In the genomic region with DNA sequence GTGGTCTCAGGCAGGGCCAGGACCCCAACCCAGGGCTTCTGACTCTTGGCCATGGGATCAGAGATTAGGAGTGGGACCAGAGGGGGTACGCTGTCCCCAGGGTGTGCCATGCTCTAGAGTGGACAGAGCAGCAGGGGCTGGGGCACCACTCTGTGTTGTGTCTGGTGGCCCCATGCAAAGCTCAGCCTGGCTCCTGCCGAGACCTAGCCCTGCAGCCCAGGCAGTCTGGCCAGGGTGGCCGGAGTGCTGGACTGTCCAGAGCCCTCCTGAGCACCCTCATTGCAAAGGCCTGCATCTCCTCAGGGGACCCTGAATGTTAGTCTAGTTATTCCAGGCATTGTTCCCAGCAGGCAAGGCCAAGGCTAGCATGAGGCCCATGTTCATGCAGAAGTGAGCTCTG, we compare ENCODE assay signal across 27 cellular contexts.
A peak's percentile ranks its signal among the peaks of the same experiment; 100 is the strongest.
DNase-seq lines count a peak whose midpoint lies in the region; ATAC-seq and TF ChIP-seq lines count a peak whose summit lies in the region.
"Had no signal": no experiment of that assay in that cellular context is flagged by ENCODE, and none has a peak within 500 bp of the region (broad histone marks: within the 10 kb centered on the region; RNA-seq: fewer than 3 reads in every experiment).

No MANE protein-coding gene starts in this region.

- H3K36me3 ChIP-seq in adrenal gland (replicated peaks in 1 of 2) (peaks cover 0 to 53% of the 10 kb centered on the region in 2 donors), gastroesophageal sphincter (peaks cover 0 to 64% of the 10 kb centered on the region in 2 donors), lower lobe of right lung (peaks cover 55% of the 10 kb centered on the region), stomach smooth muscle (ENCODE audit: control insufficient read depth in 2 of 2, insufficient read depth in 2 of 2, low read length in 2 of 2) (peaks cover 40 to 52% of the 10 kb centered on the region in 2 donors)
- H3K36me3 ChIP-seq in CD4-positive, alpha-beta memory T cell (ENCODE audit: insufficient read depth, low read length) = no peaks in the 10 kb centered on the region

- no peak for ATAC-seq in gastroesophageal sphincter
- ATAC-seq in lower lobe of right lung = no peak
- no peak for ATAC-seq in GM18907 (IDR thresholded peaks at IDR 0.05; ENCODE audit: unreplicated experiment)
- ATAC-seq: foreskin keratinocyte, GM23338 had no signal

- intact Hi-C loops in adrenal gland (cut with DNase I) (no loop called here), lower lobe of right lung (cut with DNase I) (no loop called here)
- intact Hi-C loops in CD4-positive, alpha-beta memory T cell (cut with micrococcal nuclease) = no loop called here

- TF ChIP-seq POLR2A in adrenal gland (IDR thresholded peaks at IDR 0.05) (no peak), gastroesophageal sphincter (IDR thresholded peaks at IDR 0.05) (no peak)

- H3K36me3 Mint-ChIP-seq in CD4-positive, alpha-beta memory T cell = no peaks in the 10 kb centered on the region
- H3K36me3 Mint-ChIP-seq: CD4-positive, CD25-positive, alpha-beta regulatory T cell; natural killer cell had no signal

- H3K27ac ChIP-seq in adrenal gland = peak overlapping the region in 3 of 5 donors; percentile 9 to 91 (median 54)
- peak overlapping the region in 3 of 4 donors; percentile 90 to 93 (median 91) for H3K27ac ChIP-seq in gastroesophageal sphincter
- peak overlapping the region; percentile 81 for H3K27ac ChIP-seq in lower lobe of right lung
- peak overlapping the region; percentile 90 for H3K27ac ChIP-seq in stomach smooth muscle (ENCODE audit: low read length)
- no peak overlapping the region for H3K27ac ChIP-seq in CD4-positive, alpha-beta memory T cell (ENCODE audit: low read depth, low read length)
- H3K27ac ChIP-seq: brain microvascular endothelial cell, foreskin keratinocyte, hepatocyte, VCaP had no signal

- 66 to 100% (median 87%) methylated on average over 3 of the region's 3 CpGs for WGBS in adrenal gland, 4 donors
- WGBS in gastroesophageal sphincter (ENCODE audit: low coverage in 1 of 2), 2 donors = 20 to 47% methylated on average over 1 to 2 of the region's 3 CpGs

- CTCF ChIA-PET in CD4-positive, alpha-beta memory T cell (lab: Charles Lee; ENCODE audit: partially characterized antibody) = interaction anchor here (1.2 kb wide), 1 partner anchor 52 kb away, joined by 3 read pairs; no protein-coding TSS in a partner anchor

- POLR2A ChIA-PET in CD4-positive, alpha-beta memory T cell (lab: Charles Lee; ENCODE audit: partially characterized antibody) = no interaction called here

- H3K4me1 Mint-ChIP-seq in CD4-positive, alpha-beta memory T cell = no peaks in the 10 kb centered on the region
- H3K4me1 Mint-ChIP-seq: CD4-positive, CD25-positive, alpha-beta regulatory T cell; natural killer cell had no signal

- no peak overlapping the region for H3K27ac Mint-ChIP-seq in CD4-positive, alpha-beta memory T cell
- H3K27ac Mint-ChIP-seq: CD4-positive, CD25-positive, alpha-beta regulatory T cell; GM23338; natural killer cell had no signal

- peak overlapping the region in 1 of 2 donors; percentile 60 for H3K9ac ChIP-seq in stomach smooth muscle (ENCODE audit: low read length in 2 of 2)

- H3K9me3 ChIP-seq in adrenal gland (replicated peaks in 1 of 3) (no peaks in the 10 kb centered on the region), gastroesophageal sphincter (peaks cover 0 to 5% (median 0%) of the 10 kb centered on the region in 3 donors), lower lobe of right lung (peaks cover 6% of the 10 kb centered on the region), stomach smooth muscle (ENCODE audit: control insufficient read depth in 2 of 2, low read length in 2 of 2) (no peaks in the 10 kb centered on the region)
- H3K9me3 ChIP-seq in CD4-positive, alpha-beta memory T cell (ENCODE audit: control insufficient read depth in 1 of 2, low read length in 2 of 2) = no peaks in the 10 kb centered on the region

- no peaks in the 10 kb centered on the region for H3K9me3 Mint-ChIP-seq in CD4-positive, alpha-beta memory T cell
- H3K9me3 Mint-ChIP-seq: GM23338, natural killer cell had no signal

- peaks cover 0 to 10% of the 10 kb centered on the region in 2 donors for H3K27me3 Mint-ChIP-seq in CD4-positive, alpha-beta memory T cell
- H3K27me3 Mint-ChIP-seq: CD4-positive, CD25-positive, alpha-beta regulatory T cell had no signal

- TF ChIP-seq CTCF in adrenal gland (IDR thresholded peaks at IDR 0.05) = no peak
- no peak for TF ChIP-seq CTCF in gastroesophageal sphincter (IDR thresholded peaks at IDR 0.05)
- no peak for TF ChIP-seq CTCF in lower lobe of right lung (IDR thresholded peaks at IDR 0.05)

- TF ChIP-seq EP300 in gastroesophageal sphincter (IDR thresholded peaks at IDR 0.05) = no peak

- H3K4me3 Mint-ChIP-seq in CD4-positive, alpha-beta memory T cell = no peak overlapping the region
- H3K4me3 Mint-ChIP-seq: CD4-positive, CD25-positive, alpha-beta regulatory T cell; GM23338; natural killer cell had no signal

- DNase-seq in adrenal gland = no peak
- no peak for DNase-seq in lower lobe of right lung
- no peak for DNase-seq in mucosa of gallbladder (ENCODE audit: low spot score)
- DNase-seq in activated CD8-positive, alpha-beta memory T cell treated with anti-CD3 and anti-CD28 coated beads for 24 hours = no peak
- no peak for DNase-seq in CD4-positive, alpha-beta memory T cell
- DNase-seq: activated CD4-positive, alpha-beta T cell treated with anti-CD3 and anti-CD28 coated beads for 4 hours; activated naive CD4-positive, alpha-beta T cell; activated T-cell treated with anti-CD3 and anti-CD28 coated beads, Interleukin-2, amount 50 U/mL, for 48 hours; brain microvascular endothelial cell; CD4-positive, CD25-positive, alpha-beta regulatory T cell; effector CD8-positive, alpha-beta T cell; foreskin keratinocyte; midbrain; natural killer cell; NCI-H1694 treated with DMSO at 0.1 percent for 48 hours; NCI-H2171 treated with DMSO at 0.1 percent for 48 hours; NCI-H524 treated with DMSO at 0.1 percent for 48 hours; retina; SHP77 treated with DMSO at 0.1 percent for 48 hours; stimulated activated CD4-positive, alpha-beta T cell treated with anti-CD3 and anti-CD28 coated beads, Interleukin-2, amount 100 ng/mL, for 48 hours; substantia nigra had no signal

- H3K4me3 ChIP-seq in adrenal gland (no peak overlapping the region), gastroesophageal sphincter (no peak overlapping the region), lower lobe of right lung (no peak overlapping the region), stomach smooth muscle (ENCODE audit: low read length in 2 of 2) (no peak overlapping the region)
- no peak overlapping the region for H3K4me3 ChIP-seq in CD4-positive, alpha-beta memory T cell (ENCODE audit: low read length in 2 of 2)
- H3K4me3 ChIP-seq: GM23338, hepatocyte had no signal

- no peaks in the 10 kb centered on the region for H3K27me3 ChIP-seq in adrenal gland
- no peaks in the 10 kb centered on the region for H3K27me3 ChIP-seq in gastroesophageal sphincter
- no peaks in the 10 kb centered on the region for H3K27me3 ChIP-seq in lower lobe of right lung (ENCODE audit: low read depth)
- no peaks in the 10 kb centered on the region for H3K27me3 ChIP-seq in stomach smooth muscle (ENCODE audit: control insufficient read depth in 1 of 2, insufficient read depth in 2 of 2, low read length in 2 of 2)
- H3K27me3 ChIP-seq in CD4-positive, alpha-beta memory T cell (ENCODE audit: insufficient read depth, low read length) = no peaks in the 10 kb centered on the region
- H3K27me3 ChIP-seq: brain microvascular endothelial cell, hepatocyte had no signal

- H3K4me1 ChIP-seq in adrenal gland (replicated peaks in 1 of 2) (peaks cover 0 to 70% of the 10 kb centered on the region in 2 donors), gastroesophageal sphincter (peaks cover 15 to 100% (median 83%) of the 10 kb centered on the region in 3 donors), lower lobe of right lung (peaks cover 86% of the 10 kb centered on the region), stomach smooth muscle (ENCODE audit: control insufficient read depth, insufficient read depth, low read length) (peaks cover 96% of the 10 kb centered on the region)
- H3K4me1 ChIP-seq in CD4-positive, alpha-beta memory T cell (ENCODE audit: insufficient read depth, low read length) = no peaks in the 10 kb centered on the region
- H3K4me1 ChIP-seq: foreskin keratinocyte had no signal
